In the genomic region with DNA sequence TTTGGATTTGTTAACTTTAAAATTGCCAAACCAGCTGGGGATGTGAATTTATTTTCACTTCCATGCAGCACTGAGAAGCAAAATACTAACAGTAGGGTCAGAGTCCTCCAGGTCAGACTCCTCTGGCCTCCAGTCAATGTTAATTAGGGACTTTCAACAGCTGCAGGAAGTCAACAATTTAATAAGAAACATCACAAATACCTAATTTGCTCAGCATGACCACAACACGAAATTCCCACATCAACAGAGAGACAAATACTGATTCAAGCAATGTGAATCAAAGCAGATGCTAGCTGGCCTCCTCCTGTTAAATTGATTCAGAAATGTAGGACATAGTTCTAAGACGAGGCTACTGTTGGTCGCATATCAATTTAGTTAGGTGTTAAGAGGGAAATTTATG, we compare ENCODE assay signal across 1 cellular context.
TF ChIP-seq lines count a peak whose summit lies in the region.

No MANE protein-coding gene starts in this region.

TF ChIP-seq in GM12878, 131 proteins besides CTCF, POLR2A, EP300 and RAD21 (continued from another document):
- TF ChIP-seq KDM1A (IDR thresholded peaks at IDR 0.05; ENCODE audit: borderline replicate concordance) (no peak), SREBF2 (IDR thresholded peaks at IDR 0.05; ENCODE audit: low read length) (no peak), TBL1XR1 (IDR thresholded peaks at IDR 0.05; ENCODE audit: low read depth, low read length) (no peak), RUNX3 (IDR thresholded peaks at IDR 0.05; ENCODE audit: low read length) (peak; percentile 69), POLR2AphosphoS2 (IDR thresholded peaks at IDR 0.05; ENCODE audit: low read depth, low read length) (no peak), POU2F2 (IDR thresholded peaks at IDR 0.05; ENCODE audit: borderline replicate concordance, low read depth, low read length) (peak; percentile 70; the same call in 1 of the 3 replicates)
- TF ChIP-seq, protein P1, sequence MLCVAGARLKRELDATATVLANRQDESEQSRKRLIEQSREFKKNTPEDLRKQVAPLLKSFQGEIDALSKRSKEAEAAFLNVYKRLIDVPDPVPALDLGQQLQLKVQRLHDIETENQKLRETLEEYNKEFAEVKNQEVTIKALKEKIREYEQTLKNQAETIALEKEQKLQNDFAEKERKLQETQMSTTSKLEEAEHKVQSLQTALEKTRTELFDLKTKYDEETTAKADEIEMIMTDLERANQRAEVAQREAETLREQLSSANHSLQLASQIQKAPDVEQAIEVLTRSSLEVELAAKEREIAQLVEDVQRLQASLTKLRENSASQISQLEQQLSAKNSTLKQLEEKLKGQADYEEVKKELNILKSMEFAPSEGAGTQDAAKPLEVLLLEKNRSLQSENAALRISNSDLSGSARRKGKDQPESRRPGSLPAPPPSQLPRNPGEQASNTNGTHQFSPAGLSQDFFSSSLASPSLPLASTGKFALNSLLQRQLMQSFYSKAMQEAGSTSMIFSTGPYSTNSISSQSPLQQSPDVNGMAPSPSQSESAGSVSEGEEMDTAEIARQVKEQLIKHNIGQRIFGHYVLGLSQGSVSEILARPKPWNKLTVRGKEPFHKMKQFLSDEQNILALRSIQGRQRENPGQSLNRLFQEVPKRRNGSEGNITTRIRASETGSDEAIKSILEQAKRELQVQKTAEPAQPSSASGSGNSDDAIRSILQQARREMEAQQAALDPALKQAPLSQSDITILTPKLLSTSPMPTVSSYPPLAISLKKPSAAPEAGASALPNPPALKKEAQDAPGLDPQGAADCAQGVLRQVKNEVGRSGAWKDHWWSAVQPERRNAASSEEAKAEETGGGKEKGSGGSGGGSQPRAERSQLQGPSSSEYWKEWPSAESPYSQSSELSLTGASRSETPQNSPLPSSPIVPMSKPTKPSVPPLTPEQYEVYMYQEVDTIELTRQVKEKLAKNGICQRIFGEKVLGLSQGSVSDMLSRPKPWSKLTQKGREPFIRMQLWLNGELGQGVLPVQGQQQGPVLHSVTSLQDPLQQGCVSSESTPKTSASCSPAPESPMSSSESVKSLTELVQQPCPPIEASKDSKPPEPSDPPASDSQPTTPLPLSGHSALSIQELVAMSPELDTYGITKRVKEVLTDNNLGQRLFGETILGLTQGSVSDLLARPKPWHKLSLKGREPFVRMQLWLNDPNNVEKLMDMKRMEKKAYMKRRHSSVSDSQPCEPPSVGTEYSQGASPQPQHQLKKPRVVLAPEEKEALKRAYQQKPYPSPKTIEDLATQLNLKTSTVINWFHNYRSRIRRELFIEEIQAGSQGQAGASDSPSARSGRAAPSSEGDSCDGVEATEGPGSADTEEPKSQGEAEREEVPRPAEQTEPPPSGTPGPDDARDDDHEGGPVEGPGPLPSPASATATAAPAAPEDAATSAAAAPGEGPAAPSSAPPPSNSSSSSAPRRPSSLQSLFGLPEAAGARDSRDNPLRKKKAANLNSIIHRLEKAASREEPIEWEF (IDR thresholded peaks at IDR 0.05; ENCODE audit: insufficient replicate concordance, low read depth, low read length): no peak
- TF ChIP-seq, protein P2, sequence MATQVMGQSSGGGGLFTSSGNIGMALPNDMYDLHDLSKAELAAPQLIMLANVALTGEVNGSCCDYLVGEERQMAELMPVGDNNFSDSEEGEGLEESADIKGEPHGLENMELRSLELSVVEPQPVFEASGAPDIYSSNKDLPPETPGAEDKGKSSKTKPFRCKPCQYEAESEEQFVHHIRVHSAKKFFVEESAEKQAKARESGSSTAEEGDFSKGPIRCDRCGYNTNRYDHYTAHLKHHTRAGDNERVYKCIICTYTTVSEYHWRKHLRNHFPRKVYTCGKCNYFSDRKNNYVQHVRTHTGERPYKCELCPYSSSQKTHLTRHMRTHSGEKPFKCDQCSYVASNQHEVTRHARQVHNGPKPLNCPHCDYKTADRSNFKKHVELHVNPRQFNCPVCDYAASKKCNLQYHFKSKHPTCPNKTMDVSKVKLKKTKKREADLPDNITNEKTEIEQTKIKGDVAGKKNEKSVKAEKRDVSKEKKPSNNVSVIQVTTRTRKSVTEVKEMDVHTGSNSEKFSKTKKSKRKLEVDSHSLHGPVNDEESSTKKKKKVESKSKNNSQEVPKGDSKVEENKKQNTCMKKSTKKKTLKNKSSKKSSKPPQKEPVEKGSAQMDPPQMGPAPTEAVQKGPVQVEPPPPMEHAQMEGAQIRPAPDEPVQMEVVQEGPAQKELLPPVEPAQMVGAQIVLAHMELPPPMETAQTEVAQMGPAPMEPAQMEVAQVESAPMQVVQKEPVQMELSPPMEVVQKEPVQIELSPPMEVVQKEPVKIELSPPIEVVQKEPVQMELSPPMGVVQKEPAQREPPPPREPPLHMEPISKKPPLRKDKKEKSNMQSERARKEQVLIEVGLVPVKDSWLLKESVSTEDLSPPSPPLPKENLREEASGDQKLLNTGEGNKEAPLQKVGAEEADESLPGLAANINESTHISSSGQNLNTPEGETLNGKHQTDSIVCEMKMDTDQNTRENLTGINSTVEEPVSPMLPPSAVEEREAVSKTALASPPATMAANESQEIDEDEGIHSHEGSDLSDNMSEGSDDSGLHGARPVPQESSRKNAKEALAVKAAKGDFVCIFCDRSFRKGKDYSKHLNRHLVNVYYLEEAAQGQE (IDR thresholded peaks at IDR 0.05; ENCODE audit: low read depth, low read length): no peak
